ENCODE assay signal across 14 cellular contexts in the genomic region with DNA sequence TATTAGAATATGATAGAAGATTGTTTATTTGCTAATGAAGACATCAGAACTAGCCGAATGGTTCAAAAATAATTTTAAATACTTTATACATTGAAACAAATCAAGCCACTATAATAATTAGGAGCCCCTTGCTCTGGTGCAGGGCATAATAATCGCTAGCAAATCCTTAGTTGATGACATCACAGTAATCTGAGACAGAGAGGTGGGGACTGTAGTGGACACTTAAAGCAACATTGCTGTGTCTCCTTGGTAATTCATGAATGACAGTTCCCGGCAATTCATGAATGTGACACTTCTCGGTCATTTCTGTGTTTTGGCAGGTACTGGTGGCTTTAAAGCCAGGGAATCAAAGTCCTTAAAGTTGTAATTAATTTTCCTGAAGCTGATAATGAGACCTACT.
DNase-seq lines count a peak whose midpoint lies in the region; ATAC-seq, FAIRE-seq and TF ChIP-seq lines count a peak whose summit lies in the region.
"Had no signal": no experiment of that assay in that cellular context is flagged by ENCODE, and none has a peak within 500 bp of the region (broad histone marks: within the 10 kb centered on the region; RNA-seq: fewer than 3 reads in every experiment).

No MANE protein-coding gene starts in this region.

- DNase-seq in GM23338 (ENCODE audit: low spot score) (peak; percentile 22), NCI-H2029 treated with DMSO at 0.1 percent for 48 hours (lab: John Stamatoyannopoulos, UW) (peak; percentile 46), K562 (ENCODE audit: extremely low read depth in 1 of 4, low spot score in 3 of 4) (no peak), myocyte (ENCODE audit: low read depth) (peak; percentile 65), GM19239 (ENCODE audit: insufficient read length, low spot score) (no peak)
- DNase-seq in activated naive CD4-positive, alpha-beta T cell treated with anti-CD3 and anti-CD28 coated beads, Interleukin-2, amount 50 U/mL, for 16 hours, result no peak
- DNase-seq: activated CD4-positive, alpha-beta T cell treated with anti-CD3 and anti-CD28 coated beads, Interleukin-2, amount 10 ng/mL, durations not matched to agents 7 days and 5 days; dermis blood vessel endothelial cell; stimulated activated CD4-positive, alpha-beta T cell treated with anti-CD3 and anti-CD28 coated beads, Interleukin-4, amount 100 ng/mL, for 1 hour had no signal

- H3K4me2 ChIP-seq in GM23338 (no peak overlapping the region), K562 (ENCODE audit: insufficient read depth, low read length) (no peak overlapping the region)

- CTCF ChIA-PET in K562 (lab: Yijun Ruan, JAX; ENCODE audit: low intra/inter-chr PET ratio), result no interaction called here

- POLR2A ChIA-PET in K562 (lab: Yijun Ruan, JAX), result no interaction called here

- peaks cover 6% of the 10 kb centered on the region; the same call in 1 of the 2 replicates for H3K4me1 ChIP-seq in GM23338 (ENCODE audit: insufficient read depth)
- H3K4me1 ChIP-seq in K562 (replicated peaks in 1 of 2; ENCODE audit: control insufficient read depth in 2 of 2, insufficient read depth in 2 of 2, low read length in 2 of 2), result no peaks in the 10 kb centered on the region

- no peaks in the 10 kb centered on the region for H3K9me1 ChIP-seq in K562 (ENCODE audit: control insufficient read depth, insufficient read depth, low read length)

- H3F3A ChIP-seq in GM23338 (replicated peaks; ENCODE audit: low read depth), result no peaks in the 10 kb centered on the region

- H3K9me3 Mint-ChIP-seq in GM23338, result no peaks in the 10 kb centered on the region
- H3K9me3 Mint-ChIP-seq: activated CD4-positive, alpha-beta T cell treated with anti-CD3 and anti-CD28 coated beads, Interleukin-2, amount 10 ng/mL, durations not matched to agents 7 days and 5 days; stimulated activated memory B cell treated with anti-CD40 and anti-IgM and Interleukin-4, amounts not matched to agents 10 μg/mL and 1 μg/mL and 100 μg/mL, for 72 hours; T-helper 1 cell treated with Interleukin-12 subunit alpha and Interleukin-12 subunit beta and Interleukin-4 antibody, amounts not matched to agents 30 μg/mL and 1 μg/mL, for 36 hours had no signal

- TF ChIP-seq CTCF in GM23338 (conservative IDR thresholded peaks at IDR 0.05; ENCODE audit: low read depth in 2 of 2) (no peak), K562 (IDR thresholded peaks at IDR 0.05 in 2 of 3, conservative IDR thresholded peaks at IDR 0.05 in 1 of 3; ENCODE audit: insufficient read depth in 2 of 3, low read depth in 1 of 3, low read length in 3 of 3) (no peak)

- no peak for FAIRE-seq in K562 (lab: Jason Lieb, UNC)
- FAIRE-seq in GM19239 (lab: Jason Lieb, UNC), result no peak

- H3K9ac ChIP-seq in K562 (ENCODE audit: insufficient read depth in 1 of 2, low read depth in 2 of 2, low read length in 2 of 2), result no peak overlapping the region

- no peak overlapping the region for H3K4me3 ChIP-seq in GM23338
- no peak overlapping the region for H3K4me3 ChIP-seq in K562
- H3K4me3 ChIP-seq: MG63 had no signal

- intact Hi-C loops in K562 (cut with micrococcal nuclease), result no loop called here

- no peaks in the 10 kb centered on the region for H3K36me3 Mint-ChIP-seq in GM23338 (ENCODE audit: low read depth)
- H3K36me3 Mint-ChIP-seq: stimulated activated memory B cell treated with anti-CD40 and anti-IgM and Interleukin-4, amounts not matched to agents 10 μg/mL and 1 μg/mL and 100 μg/mL, for 72 hours had no signal

- no peaks in the 10 kb centered on the region for H3K9me2 ChIP-seq in GM23338 (ENCODE audit: insufficient read depth)

- H3K27me3 Mint-ChIP-seq in GM23338 (ENCODE audit: insufficient read depth, low read depth, poor library complexity), result no peaks in the 10 kb centered on the region
- H3K27me3 Mint-ChIP-seq: stimulated activated memory B cell treated with anti-CD40 and anti-IgM and Interleukin-4, amounts not matched to agents 10 μg/mL and 1 μg/mL and 100 μg/mL, for 72 hours had no signal

- TF ChIP-seq EP300 in K562 (IDR thresholded peaks at IDR 0.05; ENCODE audit: low read length), result no peak

- H3K36me3 ChIP-seq in GM23338 (ENCODE audit: insufficient read depth) (no peaks in the 10 kb centered on the region), K562 (ENCODE audit: control insufficient read depth, insufficient read depth, low read length) (no peaks in the 10 kb centered on the region)
- H3K36me3 ChIP-seq: MG63 had no signal

- H4K20me1 ChIP-seq in GM23338 (replicated peaks; ENCODE audit: insufficient read depth) (peaks cover 3% of the 10 kb centered on the region; the same call in 1 of the 2 replicates), K562 (replicated peaks; ENCODE audit: control insufficient read depth, insufficient read depth, low read length) (no peaks in the 10 kb centered on the region)

- no peaks in the 10 kb centered on the region for H3K9me3 ChIP-seq in K562 (replicated peaks; ENCODE audit: control insufficient read depth, insufficient read depth, low read depth, low read length)
- H3K9me3 ChIP-seq: MG63 had no signal

- H3K27me3 ChIP-seq in GM23338 (ENCODE audit: insufficient read depth) (no peaks in the 10 kb centered on the region), K562 (ENCODE audit: control insufficient read depth in 2 of 2, insufficient read depth in 2 of 2, low read length in 2 of 2) (no peaks in the 10 kb centered on the region)

- H3K27ac ChIP-seq in GM23338 (ENCODE audit: low read depth), result no peak overlapping the region
- H3K27ac ChIP-seq in K562 (ENCODE audit: extremely low read depth, low read depth, low read length), result no peak overlapping the region

- no peak overlapping the region for H3K4me3 Mint-ChIP-seq in GM23338
- H3K4me3 Mint-ChIP-seq: activated CD4-positive, alpha-beta T cell treated with anti-CD3 and anti-CD28 coated beads, Interleukin-2, amount 10 ng/mL, durations not matched to agents 7 days and 5 days; stimulated activated memory B cell treated with anti-CD40 and anti-IgM and Interleukin-4, amounts not matched to agents 10 μg/mL and 1 μg/mL and 100 μg/mL, for 72 hours; T-helper 1 cell treated with Interleukin-12 subunit alpha and Interleukin-12 subunit beta and Interleukin-4 antibody, amounts not matched to agents 30 μg/mL and 1 μg/mL, for 36 hours had no signal

- ATAC-seq in GM23338 (no peak), K562 (no peak), GM18858 (IDR thresholded peaks at IDR 0.05; ENCODE audit: unreplicated experiment) (no peak), HG03354 (IDR thresholded peaks at IDR 0.05; ENCODE audit: poor library complexity, severe bottlenecking, unreplicated experiment) (no peak)
- ATAC-seq: stimulated activated memory B cell treated with anti-CD40 and anti-IgM and Interleukin-4, amounts not matched to agents 10 μg/mL and 1 μg/mL and 100 μg/mL, for 72 hours had no signal

- H3K79me2 ChIP-seq in GM23338 (replicated peaks; ENCODE audit: insufficient read depth), result no peaks in the 10 kb centered on the region
- H3K79me2 ChIP-seq in K562 (ENCODE audit: control insufficient read depth, insufficient read depth, low read length), result no peaks in the 10 kb centered on the region

- no peak for TF ChIP-seq POLR2A in K562 (conservative IDR thresholded peaks at IDR 0.05)

- H2AFZ ChIP-seq in GM23338 (no peak overlapping the region), K562 (ENCODE audit: low read depth, low read length) (no peak overlapping the region)

- 1% methylated on average over 4 of the region's 4 CpGs for WGBS in K562 (ENCODE audit: insufficient coverage, low coverage, missing lambda C conversion rate)

- no TSS peak for BruUV-seq in K562 (replicated peaks; lab: Mats Ljungman, UMichigan)

- peaks cover 15% of the 10 kb centered on the region; the same call in 2 of the 3 replicates for H3K4me1 Mint-ChIP-seq in GM23338
- H3K4me1 Mint-ChIP-seq: activated CD4-positive, alpha-beta T cell treated with anti-CD3 and anti-CD28 coated beads, Interleukin-2, amount 10 ng/mL, durations not matched to agents 7 days and 5 days; stimulated activated memory B cell treated with anti-CD40 and anti-IgM and Interleukin-4, amounts not matched to agents 10 μg/mL and 1 μg/mL and 100 μg/mL, for 72 hours had no signal

- no peak for TF ChIP-seq RAD21 in K562 (CRISPR knock-in tag; conservative IDR thresholded peaks at IDR 0.05 in 1 of 2, IDR thresholded peaks at IDR 0.05 in 1 of 2)

- in situ Hi-C loops in K562 (cut with MboI), result no loop called here

- H3K27ac Mint-ChIP-seq in GM23338, result no peak overlapping the region
- H3K27ac Mint-ChIP-seq: activated CD4-positive, alpha-beta T cell treated with anti-CD3 and anti-CD28 coated beads, Interleukin-2, amount 10 ng/mL, durations not matched to agents 7 days and 5 days; stimulated activated memory B cell treated with anti-CD40 and anti-IgM and Interleukin-4, amounts not matched to agents 10 μg/mL and 1 μg/mL and 100 μg/mL, for 72 hours; T-helper 1 cell treated with Interleukin-12 subunit alpha and Interleukin-12 subunit beta and Interleukin-4 antibody, amounts not matched to agents 30 μg/mL and 1 μg/mL, for 36 hours had no signal

TF ChIP-seq in GM23338, 12 proteins besides CTCF, POLR2A, EP300 and RAD21:
- TF ChIP-seq CREB1 (CRISPR knock-in tag; IDR thresholded peaks at IDR 0.05; ENCODE audit: low read depth), result 0 out of 2 replicates have a peak, but pooled peaks have one; percentile 43
- no peak for TF ChIP-seq STAT1 (IDR thresholded peaks at IDR 0.05; ENCODE audit: unreplicated experiment)

TF ChIP-seq in K562, 482 proteins besides CTCF, POLR2A, EP300 and RAD21 (continues in another document):
- TF ChIP-seq, protein P1, sequence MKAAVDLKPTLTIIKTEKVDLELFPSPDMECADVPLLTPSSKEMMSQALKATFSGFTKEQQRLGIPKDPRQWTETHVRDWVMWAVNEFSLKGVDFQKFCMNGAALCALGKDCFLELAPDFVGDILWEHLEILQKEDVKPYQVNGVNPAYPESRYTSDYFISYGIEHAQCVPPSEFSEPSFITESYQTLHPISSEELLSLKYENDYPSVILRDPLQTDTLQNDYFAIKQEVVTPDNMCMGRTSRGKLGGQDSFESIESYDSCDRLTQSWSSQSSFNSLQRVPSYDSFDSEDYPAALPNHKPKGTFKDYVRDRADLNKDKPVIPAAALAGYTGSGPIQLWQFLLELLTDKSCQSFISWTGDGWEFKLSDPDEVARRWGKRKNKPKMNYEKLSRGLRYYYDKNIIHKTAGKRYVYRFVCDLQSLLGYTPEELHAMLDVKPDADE (conservative IDR thresholded peaks at IDR 0.05; ENCODE audit: control insufficient read depth, low read depth, low read length), result no peak
- TF ChIP-seq GATAD2A (IDR thresholded peaks at IDR 0.05) (no peak), CHD1 (IDR thresholded peaks at IDR 0.05; ENCODE audit: low read length) (no peak), ETV6 (IDR thresholded peaks at IDR 0.05; ENCODE audit: borderline replicate concordance in 1 of 2, low read depth in 2 of 2, low read length in 1 of 2) (no peak), ETV6 (CRISPR knock-in tag; IDR thresholded peaks at IDR 0.05; ENCODE audit: borderline replicate concordance) (no peak)

Comparison
In these comparisons a context has a peak if more than half of its experiments do, and no peak if none do; other contexts are left out.
1. DNase-seq: peak in GM23338 (single experiment), NCI-H2029 treated with DMSO at 0.1 percent for 48 hours (single experiment) and myocyte (single experiment); none in K562 (0 of 4), GM19239 (single experiment) and activated naive CD4-positive, alpha-beta T cell treated with anti-CD3 and anti-CD28 coated beads, Interleukin-2, amount 50 U/mL, for 16 hours (single experiment).